In genomic region chr3:128815318-128816064, GRCh38 we compare ENCODE assay signal across 1 cellular context.
TF ChIP-seq lines count a peak whose summit lies in the region.

No MANE protein-coding gene starts in this region.

TF ChIP-seq in K562, 482 proteins besides CTCF, POLR2A, EP300 and RAD21:
- TF ChIP-seq ZNF518B (CRISPR knock-in tag; IDR thresholded peaks at IDR 0.05) (no peak), ESRRA (IDR thresholded peaks at IDR 0.05; ENCODE audit: borderline replicate concordance, low read depth) (peak; percentile 67), KLF10 (CRISPR knock-in tag; IDR thresholded peaks at IDR 0.05) (no peak)
TF ChIP-seq in K562: peak in this region for 1.
